In the genomic region with DNA sequence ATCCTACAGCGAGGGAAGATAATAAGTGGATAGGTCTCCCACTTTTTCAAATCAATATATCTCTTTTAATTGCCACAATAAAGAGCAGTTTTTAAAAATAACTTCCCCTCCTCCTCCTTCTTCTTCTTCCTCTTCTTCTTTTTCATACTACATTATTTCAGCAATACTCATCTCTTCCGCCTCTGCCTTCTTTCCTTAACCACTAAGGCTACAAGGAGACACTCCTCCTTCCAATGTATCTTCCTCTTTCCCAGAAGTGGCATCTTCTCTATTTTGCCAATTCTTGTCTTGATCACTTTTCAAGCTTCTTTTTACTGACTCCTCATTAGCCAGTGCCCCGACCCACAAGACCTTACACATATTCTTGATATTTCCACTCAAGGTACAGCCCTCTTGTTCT, we compare ENCODE assay signal across 24 cellular contexts.
"Had no signal": no experiment of that assay in that cellular context is flagged by ENCODE, and none has a peak within 500 bp of the region (broad histone marks: within the 10 kb centered on the region; RNA-seq: fewer than 3 reads in every experiment).

No MANE protein-coding gene starts in this region.

- H3K36me3 ChIP-seq: breast epithelium, pancreas, stomach, tibial nerve had no signal

- H3K27me3 Mint-ChIP-seq: activated CD4-positive, alpha-beta T cell treated with anti-CD3 and anti-CD28 coated beads for 36 hours; activated CD8-positive, alpha-beta memory T cell treated with anti-CD3 and anti-CD28 coated beads, Interleukin-2, amount 10 ng/mL, durations not matched to agents 7 days and 5 days; stimulated activated naive B cell treated with anti-CD40 and anti-IgM and Interleukin-4, amounts not matched to agents 10 μg/mL and 1 μg/mL and 100 μg/mL, for 72 hours had no signal

- H3K27ac ChIP-seq: breast epithelium, pancreas, psoas muscle, stomach, tibial nerve had no signal

- H3K4me1 ChIP-seq: breast epithelium, pancreas, psoas muscle, stomach, tibial nerve had no signal

- ATAC-seq: activated CD4-positive, alpha-beta T cell treated with anti-CD3 and anti-CD28 coated beads for 36 hours; activated CD8-positive, alpha-beta memory T cell treated with anti-CD3 and anti-CD28 coated beads, Interleukin-2, amount 10 ng/mL, durations not matched to agents 7 days and 5 days; activated CD8-positive, alpha-beta T cell treated with anti-CD3 and anti-CD28 coated beads, Interleukin-2, amount 10 ng/mL, durations not matched to agents 7 days and 5 days; activated naive CD4-positive, alpha-beta T cell treated with anti-CD3 and anti-CD28 coated beads, Interleukin-2, amount 50 U/mL, for 72 hours; activated T-cell treated with anti-CD3 and anti-CD28 coated beads, Interleukin-2, amount 50 U/mL, for 72 hours; esophagus mucosa; psoas muscle; stimulated activated naive B cell treated with anti-CD40 and anti-IgM and Interleukin-4, amounts not matched to agents 10 μg/mL and 1 μg/mL and 100 μg/mL, for 72 hours had no signal

- H3K36me3 Mint-ChIP-seq: activated CD8-positive, alpha-beta memory T cell treated with anti-CD3 and anti-CD28 coated beads, Interleukin-2, amount 10 ng/mL, durations not matched to agents 7 days and 5 days; activated naive CD4-positive, alpha-beta T cell treated with anti-CD3 and anti-CD28 coated beads, Interleukin-2, amount 50 U/mL, for 72 hours; mesothelial cell of epicardium; naive B cell; stimulated activated naive B cell treated with anti-CD40 and anti-IgM and Interleukin-4, amounts not matched to agents 10 μg/mL and 1 μg/mL and 100 μg/mL, for 72 hours had no signal

- H3K27ac Mint-ChIP-seq: activated CD4-positive, alpha-beta T cell treated with anti-CD3 and anti-CD28 coated beads for 36 hours; activated CD8-positive, alpha-beta memory T cell treated with anti-CD3 and anti-CD28 coated beads, Interleukin-2, amount 10 ng/mL, durations not matched to agents 7 days and 5 days; activated CD8-positive, alpha-beta T cell treated with anti-CD3 and anti-CD28 coated beads, Interleukin-2, amount 10 ng/mL, durations not matched to agents 7 days and 5 days; activated naive CD4-positive, alpha-beta T cell treated with anti-CD3 and anti-CD28 coated beads, Interleukin-2, amount 50 U/mL, for 72 hours; activated T-cell treated with anti-CD3 and anti-CD28 coated beads, Interleukin-2, amount 50 U/mL, for 72 hours; naive B cell; stimulated activated naive B cell treated with anti-CD40 and anti-IgM and Interleukin-4, amounts not matched to agents 10 μg/mL and 1 μg/mL and 100 μg/mL, for 72 hours had no signal

- H3K9me3 ChIP-seq: breast epithelium, pancreas, psoas muscle, tibial nerve had no signal

- H3K4me3 Mint-ChIP-seq: activated CD4-positive, alpha-beta T cell treated with anti-CD3 and anti-CD28 coated beads for 36 hours; activated CD8-positive, alpha-beta memory T cell treated with anti-CD3 and anti-CD28 coated beads, Interleukin-2, amount 10 ng/mL, durations not matched to agents 7 days and 5 days; activated CD8-positive, alpha-beta T cell treated with anti-CD3 and anti-CD28 coated beads, Interleukin-2, amount 10 ng/mL, durations not matched to agents 7 days and 5 days; activated T-cell treated with anti-CD3 and anti-CD28 coated beads, Interleukin-2, amount 50 U/mL, for 72 hours; mesothelial cell of epicardium; naive B cell; stimulated activated naive B cell treated with anti-CD40 and anti-IgM and Interleukin-4, amounts not matched to agents 10 μg/mL and 1 μg/mL and 100 μg/mL, for 72 hours had no signal

- H3K4me1 Mint-ChIP-seq: activated CD4-positive, alpha-beta T cell treated with anti-CD3 and anti-CD28 coated beads for 36 hours; activated CD8-positive, alpha-beta memory T cell treated with anti-CD3 and anti-CD28 coated beads, Interleukin-2, amount 10 ng/mL, durations not matched to agents 7 days and 5 days; naive B cell; stimulated activated naive B cell treated with anti-CD40 and anti-IgM and Interleukin-4, amounts not matched to agents 10 μg/mL and 1 μg/mL and 100 μg/mL, for 72 hours had no signal

- H3K9me3 Mint-ChIP-seq: stimulated activated naive B cell treated with anti-CD40 and anti-IgM and Interleukin-4, amounts not matched to agents 10 μg/mL and 1 μg/mL and 100 μg/mL, for 72 hours had no signal

- H3K27me3 ChIP-seq: breast epithelium, pancreas, stomach, tibial nerve had no signal

- H3K4me2 ChIP-seq: smooth muscle cell had no signal

- H3K4me3 ChIP-seq: breast epithelium, pancreas, psoas muscle, smooth muscle cell, stomach, tibial nerve had no signal

- DNase-seq: activated CD4-positive, alpha-beta T cell treated with anti-CD3 and anti-CD28 coated beads for 36 hours; activated CD4-positive, CD25-positive, alpha-beta regulatory T cell; activated CD8-positive, alpha-beta memory T cell treated with anti-CD3 and anti-CD28 coated beads, Interleukin-2, amount 10 ng/mL, durations not matched to agents 7 days and 5 days; activated CD8-positive, alpha-beta T cell treated with anti-CD3 and anti-CD28 coated beads, Interleukin-2, amount 10 ng/mL, durations not matched to agents 7 days and 5 days; activated naive CD4-positive, alpha-beta T cell; activated T-cell treated with anti-CD3 and anti-CD28 coated beads, Interleukin-2, amount 50 U/mL, for 72 hours; central memory CD4-positive, alpha-beta T cell; foreskin fibroblast; head of caudate nucleus; hippocampal formation; kidney; naive B cell; nucleus accumbens; pancreas; psoas muscle; stimulated activated CD4-positive, alpha-beta T cell treated with anti-CD3 and anti-CD28 coated beads, Interleukin-1b, Interleukin-23, amount 100 ng/mL, for 48 hours; stimulated activated naive B cell treated with anti-CD40 and anti-IgM and Interleukin-4, amounts not matched to agents 10 μg/mL and 1 μg/mL and 100 μg/mL, for 72 hours; stomach had no signal
